Comparison of ENCODE assay signal across 16 cellular contexts in genomic region chr16:28991687-28992086, GRCh38. TPM values are rescaled to one million over a fixed set of nuclear protein-coding genes. Genes with fewer than 3 reads are reported as not detected.
A peak's percentile ranks its signal among the peaks of the same experiment; 100 is the strongest.
DNase-seq lines count a peak whose midpoint lies in the region; ATAC-seq and TF ChIP-seq lines count a peak whose summit lies in the region.
"Had no signal": no experiment of that assay in that cellular context is flagged by ENCODE, and none has a peak within 500 bp of the region (broad histone marks: within the 10 kb centered on the region; RNA-seq: fewer than 3 reads in every experiment).

No MANE protein-coding gene starts in this region.

- H2BK15ac ChIP-seq in H9 (ENCODE audit: low read depth, low read length) = no peak overlapping the region

- no peak overlapping the region for H3K27ac ChIP-seq in H9 (ENCODE audit: insufficient read length, low read depth, low read length)
- H3K27ac ChIP-seq in body of pancreas = no peak overlapping the region
- no peak overlapping the region for H3K27ac ChIP-seq in SJCRH30
- H3K27ac ChIP-seq: KMS-11, SK-N-MC had no signal

- H3K79me2 ChIP-seq in H9 (ENCODE audit: insufficient read depth, low read length) = no peaks in the 10 kb centered on the region

- no peaks in the 10 kb centered on the region for H3K23me2 ChIP-seq in H9 (ENCODE audit: insufficient read length, low read depth, low read length, poor library complexity, severe bottlenecking)

- CTCF ChIA-PET in activated CD8-positive, alpha-beta T cell treated with anti-CD3 and anti-CD28 coated beads for 36 hours (lab: Charles Lee) = interaction anchor here (1.1 kb wide), 1 partner anchor 14 kb away, joined by 3 read pairs; no protein-coding TSS in a partner anchor
- CTCF ChIA-PET in activated CD8-positive, alpha-beta T cell treated with anti-CD3 and anti-CD28 coated beads, Interleukin-2, amount 10 ng/mL, durations not matched to agents 7 days and 5 days (lab: Charles Lee) = no interaction called here

- H3K27ac Mint-ChIP-seq in activated CD8-positive, alpha-beta T cell treated with anti-CD3 and anti-CD28 coated beads for 36 hours = peak overlapping the region; percentile 49
- no peak overlapping the region for H3K27ac Mint-ChIP-seq in activated CD8-positive, alpha-beta T cell treated with anti-CD3 and anti-CD28 coated beads, Interleukin-2, amount 10 ng/mL, durations not matched to agents 7 days and 5 days
- H3K27ac Mint-ChIP-seq in H9 = peak overlapping the region in 2 of 3 experiments; percentile 47 to 59; a peak in 2 of 7 replicates
- peak overlapping the region; percentile 62 for H3K27ac Mint-ChIP-seq in neural crest cell (ENCODE audit: unreplicated experiment)

- H2AFZ ChIP-seq in H9 (ENCODE audit: low read length) = no peak overlapping the region

- H3K9me3 Mint-ChIP-seq in activated CD8-positive, alpha-beta T cell treated with anti-CD3 and anti-CD28 coated beads for 36 hours = peaks cover 8% of the 10 kb centered on the region
- peaks cover 7% of the 10 kb centered on the region for H3K9me3 Mint-ChIP-seq in activated CD8-positive, alpha-beta T cell treated with anti-CD3 and anti-CD28 coated beads, Interleukin-2, amount 10 ng/mL, durations not matched to agents 7 days and 5 days (ENCODE audit: insufficient read depth)
- H3K9me3 Mint-ChIP-seq in H9 = peaks cover 0 to 3% of the 10 kb centered on the region in 2 experiments; a peak in 1 of 5 replicates
- no peaks in the 10 kb centered on the region for H3K9me3 Mint-ChIP-seq in neural crest cell

- no peak overlapping the region for H3K56ac ChIP-seq in H9 (ENCODE audit: insufficient read length, low read depth, low read length)

- no peaks in the 10 kb centered on the region for H3K79me1 ChIP-seq in H9 (ENCODE audit: insufficient read depth, low read depth, low read length, poor library complexity, severe bottlenecking)

- H4K20me1 ChIP-seq in H9 (ENCODE audit: control insufficient read depth, insufficient read depth, insufficient read length) = no peaks in the 10 kb centered on the region

- H3K36me3 ChIP-seq in body of pancreas (replicated peaks in 1 of 2; ENCODE audit: insufficient read depth in 1 of 2, low read depth in 2 of 2) (no peaks in the 10 kb centered on the region), SJCRH30 (no peaks in the 10 kb centered on the region)

- H3K9me3 ChIP-seq in H9 (ENCODE audit: control insufficient read depth, low read depth, low read length) = no peaks in the 10 kb centered on the region
- H3K9me3 ChIP-seq in body of pancreas = peaks cover 0 to 4% (median 0%) of the 10 kb centered on the region in 3 donors
- no peaks in the 10 kb centered on the region for H3K9me3 ChIP-seq in SJCRH30 (replicated peaks)

- H3K4me3 ChIP-seq in body of pancreas = no peak overlapping the region
- no peak overlapping the region for H3K4me3 ChIP-seq in SJCRH30
- H3K4me3 ChIP-seq: SK-N-MC had no signal

- H4K91ac ChIP-seq in H9 (ENCODE audit: insufficient read length, low read depth, low read length) = no peak overlapping the region

- H3K18ac ChIP-seq in H9 (ENCODE audit: insufficient read length, low read depth, low read length) = no peak overlapping the region

- H4K5ac ChIP-seq in H9 (ENCODE audit: insufficient read length, low read depth, low read length) = no peak overlapping the region

- no CpG with 5 or more reads among the region's 8 CpGs for WGBS in H9 (ENCODE audit: extremely low coverage, insufficient read length, low lambda C conversion rate)
- 35 to 36% methylated on average over 6 to 8 of the region's 8 CpGs for whole genome bisulfite sequencing in body of pancreas, 2 donors

- no peaks in the 10 kb centered on the region for H3K27me3 Mint-ChIP-seq in activated CD8-positive, alpha-beta T cell treated with anti-CD3 and anti-CD28 coated beads for 36 hours
- H3K27me3 Mint-ChIP-seq in activated CD8-positive, alpha-beta T cell treated with anti-CD3 and anti-CD28 coated beads, Interleukin-2, amount 10 ng/mL, durations not matched to agents 7 days and 5 days (ENCODE audit: low read depth) = no peaks in the 10 kb centered on the region
- peaks cover 3% of the 10 kb centered on the region for H3K27me3 Mint-ChIP-seq in H9 (ENCODE audit: low read depth)
- no peaks in the 10 kb centered on the region for H3K27me3 Mint-ChIP-seq in neural crest cell (ENCODE audit: low read depth)

- POLR2A ChIA-PET in activated CD8-positive, alpha-beta T cell treated with anti-CD3 and anti-CD28 coated beads for 36 hours (lab: Charles Lee) = interaction anchor here (0.6 to 12.0 kb wide), 2 partner anchors 9 to 31 kb away, joined by 3 to 97 read pairs; no protein-coding TSS in a partner anchor
- POLR2A ChIA-PET in activated CD8-positive, alpha-beta T cell treated with anti-CD3 and anti-CD28 coated beads, Interleukin-2, amount 10 ng/mL, durations not matched to agents 7 days and 5 days (lab: Charles Lee) = interaction anchor here (0.9 to 1.1 kb wide), 3 partner anchors 16 to 32 kb away, joined by 3 to 4 read pairs (median 3); no protein-coding TSS in a partner anchor

- H3T11ph ChIP-seq in H9 (ENCODE audit: low read length) = no peak overlapping the region

- no peak overlapping the region for H3K14ac ChIP-seq in H9 (ENCODE audit: insufficient read depth, low read length)

- no peak overlapping the region for H2BK20ac ChIP-seq in H9 (ENCODE audit: low read depth, low read length, poor library complexity, severe bottlenecking)

- DNase-seq in activated CD8-positive, alpha-beta T cell treated with anti-CD3 and anti-CD28 coated beads for 36 hours = no peak
- no peak for DNase-seq in activated CD8-positive, alpha-beta T cell treated with anti-CD3 and anti-CD28 coated beads, Interleukin-2, amount 10 ng/mL, durations not matched to agents 7 days and 5 days
- DNase-seq in H9 (no peak), body of pancreas (peak in 1 of 4 donors; percentile 25), neural crest cell (ENCODE audit: low read depth, low spot score) (no peak), cerebellar cortex (ENCODE audit: low spot score) (no peak), SJCRH30 (no peak)
- DNase-seq: AML-193, MM.1S, NCI-H1105 treated with DMSO at 0.1 percent for 48 hours, NCI-H187, NCI-H446 had no signal

- H2AK5ac ChIP-seq in H9 (ENCODE audit: insufficient read length, low read length) = no peak overlapping the region

- no peaks in the 10 kb centered on the region for H3K4me1 ChIP-seq in H9 (ENCODE audit: insufficient read depth, low read length)
- H3K4me1 ChIP-seq in body of pancreas = no peaks in the 10 kb centered on the region
- no peaks in the 10 kb centered on the region for H3K4me1 ChIP-seq in SJCRH30

- H3K4me3 Mint-ChIP-seq in activated CD8-positive, alpha-beta T cell treated with anti-CD3 and anti-CD28 coated beads for 36 hours = no peak overlapping the region
- H3K4me3 Mint-ChIP-seq in activated CD8-positive, alpha-beta T cell treated with anti-CD3 and anti-CD28 coated beads, Interleukin-2, amount 10 ng/mL, durations not matched to agents 7 days and 5 days = no peak overlapping the region
- H3K4me3 Mint-ChIP-seq in H9 (no peak overlapping the region), neural crest cell (no peak overlapping the region)

- no peak overlapping the region for H4K8ac ChIP-seq in H9 (replicated peaks; ENCODE audit: insufficient read length, low read depth, low read length)

- H3K9ac ChIP-seq in H9 (ENCODE audit: extremely low read depth, insufficient read length, low read length) = no peak overlapping the region
- H3K9ac ChIP-seq: KMS-11 had no signal

- no peak overlapping the region for H3K4ac ChIP-seq in H9 (ENCODE audit: low read depth, low read length)

- no peak overlapping the region for H2BK120ac ChIP-seq in H9 (ENCODE audit: low read depth, low read length, poor library complexity, severe bottlenecking)

- no peak overlapping the region for H3K4me2 ChIP-seq in H9 (ENCODE audit: insufficient read depth, insufficient read length, low read length)
- H3K4me2 ChIP-seq: KMS-11 had no signal

- TF ChIP-seq CTCF in activated CD8-positive, alpha-beta T cell treated with anti-CD3 and anti-CD28 coated beads for 36 hours (IDR thresholded peaks at IDR 0.05) = no peak
- no peak for TF ChIP-seq CTCF in H9 (conservative IDR thresholded peaks at IDR 0.05)
- TF ChIP-seq CTCF in body of pancreas (IDR thresholded peaks at IDR 0.05) = no peak
- TF ChIP-seq CTCF in neural crest cell (conservative IDR thresholded peaks at IDR 0.05) = no peak

- no peak overlapping the region for H2BK5ac ChIP-seq in H9 (ENCODE audit: insufficient read length, low read length)

- intact Hi-C loops in activated CD8-positive, alpha-beta T cell treated with anti-CD3 and anti-CD28 coated beads for 36 hours (cut with micrococcal nuclease) = no loop called here
- intact Hi-C loops in body of pancreas (cut with DNase I) = no loop called here

- no peak overlapping the region for H2BK12ac ChIP-seq in H9 (ENCODE audit: insufficient read length, low read depth, low read length)

- no peak overlapping the region for H3K23ac ChIP-seq in H9 (ENCODE audit: insufficient read length, low read depth, low read length)

- no peak for TF ChIP-seq POLR2A in body of pancreas (IDR thresholded peaks at IDR 0.05)
- TF ChIP-seq POLR2A in GM18505 (IDR thresholded peaks at IDR 0.05; ENCODE audit: borderline replicate concordance, extremely low read depth, insufficient read depth, insufficient read length) = no peak

- H3K36me3 Mint-ChIP-seq in activated CD8-positive, alpha-beta T cell treated with anti-CD3 and anti-CD28 coated beads for 36 hours (ENCODE audit: low read depth) = peaks cover 50% of the 10 kb centered on the region
- H3K36me3 Mint-ChIP-seq in activated CD8-positive, alpha-beta T cell treated with anti-CD3 and anti-CD28 coated beads, Interleukin-2, amount 10 ng/mL, durations not matched to agents 7 days and 5 days (ENCODE audit: low read depth) = peaks cover 55% of the 10 kb centered on the region
- H3K36me3 Mint-ChIP-seq in H9 (ENCODE audit: insufficient read depth in 1 of 3, low read depth in 3 of 3) (peaks cover 0 to 2% (median 0%) of the 10 kb centered on the region in 3 experiments; a peak in 2 of 7 replicates), neural crest cell (ENCODE audit: low read depth) (peaks cover 5% of the 10 kb centered on the region)

- H3K4me1 Mint-ChIP-seq in activated CD8-positive, alpha-beta T cell treated with anti-CD3 and anti-CD28 coated beads for 36 hours (ENCODE audit: low read depth) = peaks cover 52% of the 10 kb centered on the region
- peaks cover 46% of the 10 kb centered on the region for H3K4me1 Mint-ChIP-seq in activated CD8-positive, alpha-beta T cell treated with anti-CD3 and anti-CD28 coated beads, Interleukin-2, amount 10 ng/mL, durations not matched to agents 7 days and 5 days (ENCODE audit: low read depth)
- H3K4me1 Mint-ChIP-seq in H9 (no peaks in the 10 kb centered on the region), neural crest cell (no peaks in the 10 kb centered on the region)

- H3K27me3 ChIP-seq in H9 (ENCODE audit: insufficient read depth, low read length) (no peaks in the 10 kb centered on the region), body of pancreas (no peaks in the 10 kb centered on the region), SJCRH30 (no peaks in the 10 kb centered on the region)

- no peak for ATAC-seq in activated CD8-positive, alpha-beta T cell treated with anti-CD3 and anti-CD28 coated beads for 36 hours
- no peak for ATAC-seq in activated CD8-positive, alpha-beta T cell treated with anti-CD3 and anti-CD28 coated beads, Interleukin-2, amount 10 ng/mL, durations not matched to agents 7 days and 5 days
- ATAC-seq in body of pancreas (peak; percentile 27), GM18505 (IDR thresholded peaks at IDR 0.05; ENCODE audit: unreplicated experiment) (no peak)

RNA-seq across cellular contexts. Expression of gene LAT, which starts 6.8 kb away (rescaled TPM):
- total RNA-seq in activated CD8-positive, alpha-beta T cell treated with anti-CD3 and anti-CD28 coated beads for 36 hours = 100 to 1,000 TPM; 193 to 206 TPM
- total RNA-seq in activated CD8-positive, alpha-beta T cell treated with anti-CD3 and anti-CD28 coated beads, Interleukin-2, amount 10 ng/mL, durations not matched to agents 7 days and 5 days = 100 to 1,000 TPM; 270 to 288 TPM
- 3.7 and 4.3 TPM in 2 replicates for total RNA-seq in H9 (2021)
- 1 to 10 TPM; 1.6 to 4.7 TPM for total RNA-seq in body of pancreas
- total RNA-seq in neural crest cell = 4.9 and 6.2 TPM in 2 replicates
- 0.66 and 1.6 TPM in 2 replicates for total RNA-seq in SJCRH30 (2014; rRNA removed; shearing (Covaris generic))

RNA-seq across cellular contexts. Expression of gene SPNS1, which starts 17.1 kb away (rescaled TPM):
- 10 to 100 TPM; 14.6 to 18.2 TPM for total RNA-seq in activated CD8-positive, alpha-beta T cell treated with anti-CD3 and anti-CD28 coated beads for 36 hours
- total RNA-seq in activated CD8-positive, alpha-beta T cell treated with anti-CD3 and anti-CD28 coated beads, Interleukin-2, amount 10 ng/mL, durations not matched to agents 7 days and 5 days = 10 to 100 TPM; 28.3 to 29.0 TPM
- total RNA-seq in H9 (2021) (38.6 and 40.2 TPM in 2 replicates), body of pancreas (10 to 100 TPM; 11.2 to 23.1 TPM), neural crest cell (48.1 and 48.2 TPM in 2 replicates)
- 22.1 and 23.5 TPM in 2 replicates for total RNA-seq in SJCRH30 (2014; rRNA removed; shearing (Covaris generic))

RNA-seq across cellular contexts. Expression of gene NFATC2IP, which starts 41.0 kb away (rescaled TPM):
- 10 to 100 TPM; 63.8 to 71.8 TPM for total RNA-seq in activated CD8-positive, alpha-beta T cell treated with anti-CD3 and anti-CD28 coated beads for 36 hours
- total RNA-seq in activated CD8-positive, alpha-beta T cell treated with anti-CD3 and anti-CD28 coated beads, Interleukin-2, amount 10 ng/mL, durations not matched to agents 7 days and 5 days = 100 to 1,000 TPM; 113 to 120 TPM
- total RNA-seq in H9 (2021) = 68.8 and 73.8 TPM in 2 replicates
- 10 to 100 TPM; 20.0 to 65.6 TPM for total RNA-seq in body of pancreas
- total RNA-seq in neural crest cell = 63.9 and 67.3 TPM in 2 replicates
- 20.2 and 29.5 TPM in 2 replicates for total RNA-seq in SJCRH30 (2014; rRNA removed; shearing (Covaris generic))

RNA-seq across cellular contexts. Expression of gene CD19, which starts 59.9 kb away (rescaled TPM):
- total RNA-seq in activated CD8-positive, alpha-beta T cell treated with anti-CD3 and anti-CD28 coated beads for 36 hours = 1 to 10 TPM; 1.1 to 1.3 TPM
- total RNA-seq in activated CD8-positive, alpha-beta T cell treated with anti-CD3 and anti-CD28 coated beads, Interleukin-2, amount 10 ng/mL, durations not matched to agents 7 days and 5 days = under 1 TPM; 0.52 to 0.68 TPM
- total RNA-seq in H9 (2021) = 0.50 and 1.4 TPM in 2 replicates
- not detected for total RNA-seq in body of pancreas
- total RNA-seq in neural crest cell = not detected in 2 replicates
- total RNA-seq in SJCRH30 (2014; rRNA removed; shearing (Covaris generic)) = 0.10 TPM in 1 of 2 replicates, not detected in the other
- total RNA-seq: A673 had no signal

Comparison
In these comparisons a context has a peak if more than half of its experiments do, and no peak if none do; other contexts are left out.
1. RNA of gene LAT, which starts 6.8 kb away (total RNA-seq): 270 to 288 TPM in activated CD8-positive, alpha-beta T cell treated with anti-CD3 and anti-CD28 coated beads, Interleukin-2, amount 10 ng/mL, durations not matched to agents 7 days and 5 days and 193 to 206 TPM in activated CD8-positive, alpha-beta T cell treated with anti-CD3 and anti-CD28 coated beads for 36 hours; 4.9 to 6.2 TPM in neural crest cell, 1.6 to 4.7 TPM in body of pancreas, 3.7 to 4.3 TPM in H9 and 0.66 to 1.6 TPM in SJCRH30; every median in the first group is over 10 times any median in the second.